In the genomic region with DNA sequence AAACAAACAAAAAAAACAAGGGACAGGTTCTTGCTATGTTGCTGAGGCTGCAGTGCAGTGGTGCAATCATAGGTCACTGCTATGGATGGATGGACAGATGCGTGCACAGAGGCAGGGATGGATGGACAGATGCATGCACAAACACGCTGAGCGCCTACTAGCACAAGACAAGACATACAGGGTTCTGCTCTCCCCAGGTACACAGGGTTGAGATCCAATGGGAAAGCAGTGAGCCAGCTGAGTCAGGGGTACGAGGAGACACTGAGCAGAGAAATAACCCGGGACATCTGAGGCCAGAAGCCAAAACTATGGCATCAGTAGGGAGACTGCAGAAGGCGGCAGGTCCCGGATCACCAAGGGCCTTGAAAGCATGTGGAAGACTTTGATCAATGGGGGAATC, we compare ENCODE assay signal across 27 cellular contexts. TPM values are rescaled to one million over a fixed set of nuclear protein-coding genes. Genes with fewer than 3 reads are reported as not detected.
DNase-seq lines count a peak whose midpoint lies in the region; ATAC-seq, FAIRE-seq and TF ChIP-seq lines count a peak whose summit lies in the region.
"Had no signal": no experiment of that assay in that cellular context is flagged by ENCODE, and none has a peak within 500 bp of the region (broad histone marks: within the 10 kb centered on the region; RNA-seq: fewer than 3 reads in every experiment).

No MANE protein-coding gene starts in this region.

- no peaks in the 10 kb centered on the region for H3K27me3 ChIP-seq in DND-41 (ENCODE audit: insufficient read depth, low read length, poor library complexity)
- H3K27me3 ChIP-seq: adrenal gland, heart left ventricle, sigmoid colon, SJSA1 had no signal

- H3K4me3 Mint-ChIP-seq in activated CD4-positive, alpha-beta T cell treated with anti-CD3 and anti-CD28 coated beads for 36 hours = peak overlapping the region; percentile 33
- H3K4me3 Mint-ChIP-seq in activated T-helper 2 cell treated with anti-CD3 and anti-CD28 coated beads, Interferon-gamma antibody, Interleukin-2, Interleukin-4, amounts not matched to agents 10 μg/mL and 5 μg/mL and 100 μg/mL, durations not matched to agents 14 hours and 24 hours and 36 hours (ENCODE audit: low read depth) = no peak overlapping the region
- H3K4me3 Mint-ChIP-seq in naive thymus-derived CD8-positive, alpha-beta T cell = peak overlapping the region in 9 of 10 donors; percentile 29 to 75 (median 56)
- H3K4me3 Mint-ChIP-seq: WTC11 had no signal

- H3K27ac ChIP-seq in DND-41 (ENCODE audit: low read length) = peak overlapping the region; percentile 80
- H3K27ac ChIP-seq: 22Rv1, adrenal gland, HL-60, parathyroid adenoma, sigmoid colon, SJSA1, stomach had no signal

- intact Hi-C loops in activated CD4-positive, alpha-beta T cell treated with anti-CD3 and anti-CD28 coated beads for 36 hours (cut with DNase I, micrococcal nuclease) = no loop called here
- intact Hi-C loops in activated T-helper 2 cell treated with anti-CD3 and anti-CD28 coated beads, Interferon-gamma antibody, Interleukin-2, Interleukin-4, amounts not matched to agents 10 μg/mL and 5 μg/mL and 100 μg/mL, durations not matched to agents 14 hours and 24 hours and 36 hours (cut with micrococcal nuclease) = no loop called here

- TF ChIP-seq CTCF in DND-41 (IDR thresholded peaks at IDR 0.05; ENCODE audit: borderline replicate concordance, extremely low read depth, low read length, poor library complexity, severe bottlenecking) = no peak

- no peaks in the 10 kb centered on the region for H3K9me3 Mint-ChIP-seq in activated CD4-positive, alpha-beta T cell treated with anti-CD3 and anti-CD28 coated beads for 36 hours (ENCODE audit: low read depth)
- H3K9me3 Mint-ChIP-seq in activated T-helper 2 cell treated with anti-CD3 and anti-CD28 coated beads, Interferon-gamma antibody, Interleukin-2, Interleukin-4, amounts not matched to agents 10 μg/mL and 5 μg/mL and 100 μg/mL, durations not matched to agents 14 hours and 24 hours and 36 hours = no peaks in the 10 kb centered on the region
- peaks cover 0 to 2% (median 0%) of the 10 kb centered on the region in 9 donors for H3K9me3 Mint-ChIP-seq in naive thymus-derived CD8-positive, alpha-beta T cell
- H3K9me3 Mint-ChIP-seq: WTC11 had no signal

- FAIRE-seq in GM12892 (lab: Jason Lieb, UNC) = no peak

- no peak overlapping the region; the same call in 1 of the 2 replicates for H3K4me2 ChIP-seq in DND-41 (ENCODE audit: insufficient read depth, low read length)

- no peaks in the 10 kb centered on the region; the same call in 1 of the 2 replicates for H4K20me1 ChIP-seq in DND-41 (ENCODE audit: insufficient read depth, low read length)

- peaks cover 94% of the 10 kb centered on the region for H3K4me1 ChIP-seq in DND-41 (ENCODE audit: insufficient read depth, low read length)
- H3K4me1 ChIP-seq: adrenal gland, parathyroid adenoma, sigmoid colon had no signal

- H3K27me3 Mint-ChIP-seq in activated CD4-positive, alpha-beta T cell treated with anti-CD3 and anti-CD28 coated beads for 36 hours = no peaks in the 10 kb centered on the region
- H3K27me3 Mint-ChIP-seq in activated T-helper 2 cell treated with anti-CD3 and anti-CD28 coated beads, Interferon-gamma antibody, Interleukin-2, Interleukin-4, amounts not matched to agents 10 μg/mL and 5 μg/mL and 100 μg/mL, durations not matched to agents 14 hours and 24 hours and 36 hours (ENCODE audit: low read depth) = no peaks in the 10 kb centered on the region
- H3K27me3 Mint-ChIP-seq in naive thymus-derived CD8-positive, alpha-beta T cell = no peaks in the 10 kb centered on the region
- H3K27me3 Mint-ChIP-seq: IgD-negative memory B cell had no signal

- no peak for DNase-seq in activated CD4-positive, alpha-beta T cell treated with anti-CD3 and anti-CD28 coated beads for 36 hours
- no peak for DNase-seq in activated CD4-positive, alpha-beta T cell treated with anti-CD3 and anti-CD28 coated beads for 4 hours
- DNase-seq in DND-41 (no peak), NCI-H510A treated with DMSO at 0.1 percent for 48 hours (lab: John Stamatoyannopoulos, UW) (no peak), GM12892 (ENCODE audit: insufficient read length) (no peak)
- DNase-seq in activated T-helper 2 cell treated with anti-CD3 and anti-CD28 coated beads, Interferon-gamma antibody, Interleukin-2, Interleukin-4, amounts not matched to agents 10 μg/mL and 5 μg/mL and 100 μg/mL, durations not matched to agents 14 hours and 24 hours and 36 hours (ENCODE audit: low spot score) = no peak
- DNase-seq in naive thymus-derived CD8-positive, alpha-beta T cell = no peak
- DNase-seq: adrenal gland, GF-D8, HCEC 1CT, heart left ventricle, MM.1S, NCI-H1694 treated with DMSO at 0.1 percent for 48 hours, NCI-H2227 treated with DMSO at 0.1 percent for 48 hours, sigmoid colon, stomach had no signal

- POLR2A ChIA-PET in activated CD4-positive, alpha-beta T cell treated with anti-CD3 and anti-CD28 coated beads for 36 hours (lab: Charles Lee) = interaction anchor here (1.4 to 1.6 kb wide), 2 partner anchors 24 to 49 kb away, joined by 3 to 5 read pairs; no protein-coding TSS in a partner anchor
- POLR2A ChIA-PET in naive thymus-derived CD8-positive, alpha-beta T cell (lab: Charles Lee) = interaction anchor here (0.6 to 17.1 kb wide), 7 partner anchors 9 to 57 kb away, joined by 3 to 261 read pairs (median 8); a partner anchor contains a TSS

- peaks cover 30% of the 10 kb centered on the region for H3K36me3 ChIP-seq in DND-41 (ENCODE audit: insufficient read depth, low read length)
- H3K36me3 ChIP-seq: adrenal gland, sigmoid colon had no signal

- peaks cover 42% of the 10 kb centered on the region for H3K36me3 Mint-ChIP-seq in activated CD4-positive, alpha-beta T cell treated with anti-CD3 and anti-CD28 coated beads for 36 hours (ENCODE audit: low read depth)
- H3K36me3 Mint-ChIP-seq in activated T-helper 2 cell treated with anti-CD3 and anti-CD28 coated beads, Interferon-gamma antibody, Interleukin-2, Interleukin-4, amounts not matched to agents 10 μg/mL and 5 μg/mL and 100 μg/mL, durations not matched to agents 14 hours and 24 hours and 36 hours (ENCODE audit: low read depth) = peaks cover 39% of the 10 kb centered on the region
- peaks cover 0 to 32% (median 4%) of the 10 kb centered on the region in 3 donors for H3K36me3 Mint-ChIP-seq in naive thymus-derived CD8-positive, alpha-beta T cell
- H3K36me3 Mint-ChIP-seq: IgD-negative memory B cell, WTC11 had no signal

- peak overlapping the region; percentile 97 for H3K27ac Mint-ChIP-seq in activated CD4-positive, alpha-beta T cell treated with anti-CD3 and anti-CD28 coated beads for 36 hours
- peak overlapping the region; percentile 84 for H3K27ac Mint-ChIP-seq in activated T-helper 2 cell treated with anti-CD3 and anti-CD28 coated beads, Interferon-gamma antibody, Interleukin-2, Interleukin-4, amounts not matched to agents 10 μg/mL and 5 μg/mL and 100 μg/mL, durations not matched to agents 14 hours and 24 hours and 36 hours
- peak overlapping the region; percentile 66 to 100 (median 91) for H3K27ac Mint-ChIP-seq in naive thymus-derived CD8-positive, alpha-beta T cell
- H3K27ac Mint-ChIP-seq: WTC11 had no signal

- H3K9me3 ChIP-seq in DND-41 (ENCODE audit: insufficient read depth, low read length, severe bottlenecking) = no peaks in the 10 kb centered on the region
- H3K9me3 ChIP-seq: adrenal gland, heart left ventricle, sigmoid colon, SJSA1, stomach had no signal

- CTCF ChIA-PET in activated CD4-positive, alpha-beta T cell treated with anti-CD3 and anti-CD28 coated beads for 36 hours (lab: Charles Lee) = interaction anchor here (1.4 to 1.6 kb wide), 2 partner anchors 13 to 58 kb away, joined by 4 to 5 read pairs; no protein-coding TSS in a partner anchor

- no peak for ATAC-seq in activated CD4-positive, alpha-beta T cell treated with anti-CD3 and anti-CD28 coated beads for 36 hours
- ATAC-seq in DND-41 (ENCODE audit: insufficient read depth, low read depth) (no peak), HG03571 (IDR thresholded peaks at IDR 0.05; ENCODE audit: unreplicated experiment) (no peak)
- ATAC-seq in naive thymus-derived CD8-positive, alpha-beta T cell = no peak
- ATAC-seq: heart left ventricle, Panc1 had no signal

- peak overlapping the region; percentile 17 for H3K9ac ChIP-seq in DND-41 (ENCODE audit: low read depth, low read length)
- H3K9ac ChIP-seq: parathyroid adenoma had no signal

- peaks cover 77% of the 10 kb centered on the region for H3K4me1 Mint-ChIP-seq in activated CD4-positive, alpha-beta T cell treated with anti-CD3 and anti-CD28 coated beads for 36 hours
- H3K4me1 Mint-ChIP-seq in activated T-helper 2 cell treated with anti-CD3 and anti-CD28 coated beads, Interferon-gamma antibody, Interleukin-2, Interleukin-4, amounts not matched to agents 10 μg/mL and 5 μg/mL and 100 μg/mL, durations not matched to agents 14 hours and 24 hours and 36 hours (ENCODE audit: low read depth) = peaks cover 71% of the 10 kb centered on the region
- peaks cover 58 to 95% (median 80%) of the 10 kb centered on the region in 4 donors for H3K4me1 Mint-ChIP-seq in naive thymus-derived CD8-positive, alpha-beta T cell

- H3K79me2 ChIP-seq in DND-41 (ENCODE audit: insufficient read depth, low read length) = peaks cover 27% of the 10 kb centered on the region
- H3K79me2 ChIP-seq: parathyroid adenoma had no signal

- TF ChIP-seq POLR2A in GM12892 (IDR thresholded peaks at IDR 0.05; ENCODE audit: low read depth, low read length) = no peak

- no peak overlapping the region for H2AFZ ChIP-seq in DND-41 (ENCODE audit: low read depth, low read length)
- H2AFZ ChIP-seq: parathyroid adenoma had no signal

- no peak overlapping the region for H3K4me3 ChIP-seq in DND-41 (ENCODE audit: low read depth in 1 of 2, low read length in 2 of 2)
- H3K4me3 ChIP-seq: adrenal gland, heart left ventricle, sigmoid colon, SJSA1, stomach had no signal

RNA-seq across cellular contexts. Expression of a gene that starts 6.2 kb away (rescaled TPM):
- 1,000 to 10,000 TPM; 1,864 to 2,360 TPM for total RNA-seq in activated CD4-positive, alpha-beta T cell treated with anti-CD3 and anti-CD28 coated beads for 36 hours
- 773 and 798 TPM in 2 replicates for total RNA-seq in activated T-helper 2 cell treated with anti-CD3 and anti-CD28 coated beads, Interferon-gamma antibody, Interleukin-2, Interleukin-4, amounts not matched to agents 10 μg/mL and 5 μg/mL and 100 μg/mL, durations not matched to agents 14 hours and 24 hours and 36 hours
- 100 to 1,000 TPM; 363 to 375 TPM for total RNA-seq in naive thymus-derived CD8-positive, alpha-beta T cell
- 1,000 to 10,000 TPM; 1,686 to 2,118 (median 1,952) TPM for polyA plus RNA-seq in naive thymus-derived CD8-positive, alpha-beta T cell
- polyA plus RNA-seq in GM12892 (2012; ENCODE audit: missing spikeins) = 373 TPM

RNA-seq across cellular contexts. Expression of a gene that starts 25.3 kb away (rescaled TPM):
- under 1 TPM; 0.55 to 0.91 TPM for total RNA-seq in activated CD4-positive, alpha-beta T cell treated with anti-CD3 and anti-CD28 coated beads for 36 hours
- total RNA-seq in activated T-helper 2 cell treated with anti-CD3 and anti-CD28 coated beads, Interferon-gamma antibody, Interleukin-2, Interleukin-4, amounts not matched to agents 10 μg/mL and 5 μg/mL and 100 μg/mL, durations not matched to agents 14 hours and 24 hours and 36 hours = 7.7 TPM in 2 replicates
- under 1 TPM; 0.38 to 0.60 TPM for total RNA-seq in naive thymus-derived CD8-positive, alpha-beta T cell
- under 1 TPM; 0.36 to 0.94 (median 0.60) TPM for polyA plus RNA-seq in naive thymus-derived CD8-positive, alpha-beta T cell
- 0.81 TPM for polyA plus RNA-seq in GM12892 (2012; ENCODE audit: missing spikeins)

RNA-seq across cellular contexts. Expression of a gene that starts 27.4 kb away (rescaled TPM):
- total RNA-seq in activated CD4-positive, alpha-beta T cell treated with anti-CD3 and anti-CD28 coated beads for 36 hours = under 1 TPM; 0.11 to 0.30 TPM
- total RNA-seq in activated T-helper 2 cell treated with anti-CD3 and anti-CD28 coated beads, Interferon-gamma antibody, Interleukin-2, Interleukin-4, amounts not matched to agents 10 μg/mL and 5 μg/mL and 100 μg/mL, durations not matched to agents 14 hours and 24 hours and 36 hours = not detected in 2 replicates
- total RNA-seq in naive thymus-derived CD8-positive, alpha-beta T cell = under 1 TPM in 1 of 2 experiments, not detected in 1; 0.26 TPM
- polyA plus RNA-seq in naive thymus-derived CD8-positive, alpha-beta T cell = not detected
- polyA plus RNA-seq in GM12892 (2012; ENCODE audit: missing spikeins) = not detected
- total RNA-seq: bronchial epithelial cell, heart left ventricle, lower leg skin, sigmoid colon, SJSA1, stomach, urinary bladder had no signal
- polyA plus RNA-seq: heart left ventricle, IgD-negative memory B cell, sigmoid colon, stomach, urinary bladder had no signal

RNA-seq across cellular contexts. Expression of a gene that starts 34.9 kb away (rescaled TPM):
- total RNA-seq in activated CD4-positive, alpha-beta T cell treated with anti-CD3 and anti-CD28 coated beads for 36 hours = 1 to 10 TPM in 1 of 2 experiments, under 1 TPM in 1; 0.58 to 1.2 TPM
- total RNA-seq in activated T-helper 2 cell treated with anti-CD3 and anti-CD28 coated beads, Interferon-gamma antibody, Interleukin-2, Interleukin-4, amounts not matched to agents 10 μg/mL and 5 μg/mL and 100 μg/mL, durations not matched to agents 14 hours and 24 hours and 36 hours = 0.71 and 0.84 TPM in 2 replicates
- total RNA-seq in naive thymus-derived CD8-positive, alpha-beta T cell = not detected
- polyA plus RNA-seq in naive thymus-derived CD8-positive, alpha-beta T cell = not detected
- polyA plus RNA-seq in GM12892 (2012; ENCODE audit: missing spikeins) = 0.15 TPM
- total RNA-seq: heart left ventricle, SJSA1 had no signal
- polyA plus RNA-seq: IgD-negative memory B cell had no signal

RNA-seq across cellular contexts. Expression of a gene that starts 40.7 kb away (rescaled TPM):
- under 1 TPM; 0.21 to 0.32 TPM for total RNA-seq in activated CD4-positive, alpha-beta T cell treated with anti-CD3 and anti-CD28 coated beads for 36 hours
- total RNA-seq in activated T-helper 2 cell treated with anti-CD3 and anti-CD28 coated beads, Interferon-gamma antibody, Interleukin-2, Interleukin-4, amounts not matched to agents 10 μg/mL and 5 μg/mL and 100 μg/mL, durations not matched to agents 14 hours and 24 hours and 36 hours = 0.09 and 0.18 TPM in 2 replicates
- not detected for total RNA-seq in naive thymus-derived CD8-positive, alpha-beta T cell
- not detected for polyA plus RNA-seq in naive thymus-derived CD8-positive, alpha-beta T cell
- polyA plus RNA-seq in GM12892 (2012; ENCODE audit: missing spikeins) = not detected
- polyA plus RNA-seq: IgD-negative memory B cell had no signal
